26 cellular contexts compared by ENCODE assay signal in the genomic region with DNA sequence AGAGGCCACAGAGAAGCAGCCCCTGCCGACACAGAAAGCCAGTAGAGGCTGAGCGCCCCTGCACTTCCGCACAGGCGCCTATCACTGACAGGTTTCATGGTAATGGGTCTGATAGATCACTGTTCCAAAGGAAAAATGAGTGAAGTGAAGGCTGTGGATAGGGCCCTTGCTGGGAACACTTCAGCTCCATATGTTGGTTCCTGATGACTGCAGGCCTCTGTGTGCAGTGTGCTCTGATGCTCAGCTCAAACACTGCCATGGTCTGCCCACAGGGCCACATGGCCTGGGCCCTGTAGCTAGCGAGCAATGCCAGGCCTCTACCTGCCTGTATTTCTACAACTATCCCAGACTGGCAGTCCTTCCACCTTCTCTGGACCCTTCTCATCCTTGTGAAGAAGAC.
"Had no signal": no experiment of that assay in that cellular context is flagged by ENCODE, and none has a peak within 500 bp of the region (broad histone marks: within the 10 kb centered on the region; RNA-seq: fewer than 3 reads in every experiment).

No MANE protein-coding gene starts in this region.

- H3K9me3 ChIP-seq: gastrocnemius medialis, heart left ventricle, left lung, mucosa of descending colon, right lobe of liver, thoracic aorta, transverse colon, vagina had no signal

- DNase-seq: effector CD4-positive, alpha-beta T cell; foreskin fibroblast; gastrocnemius medialis; hippocampal formation; left cardiac atrium; left lung; mesenchymal stem cell; mucosa of descending colon; naive B cell; right lobe of liver; small intestine; stimulated activated CD4-positive, alpha-beta T cell treated with anti-CD3 and anti-CD28 coated beads, Interleukin-1b, Interleukin-23, amount 100 ng/mL, for 48 hours; stimulated activated CD4-positive, alpha-beta T cell treated with anti-CD3 and anti-CD28 coated beads, Interleukin-4, amount 100 ng/mL, for 24 hours; stimulated activated naive CD8-positive, alpha-beta T cell treated with anti-CD3 and anti-CD28 coated beads, Interleukin-15, Interleukin-2, amounts not matched to agents 100 U/mL and 50 U/mL, for 24 hours; transverse colon had no signal

- H3K27me3 ChIP-seq: dorsolateral prefrontal cortex, gastrocnemius medialis, heart left ventricle, left lung, right lobe of liver, transverse colon, vagina had no signal

- H3K4me1 Mint-ChIP-seq: mesothelial cell of epicardium, neural crest cell had no signal

- H3K27ac ChIP-seq: epithelial cell of prostate, heart left ventricle, left lung, parathyroid adenoma, right lobe of liver, thoracic aorta, transverse colon, vagina had no signal

- H3K9me3 Mint-ChIP-seq: mesothelial cell of epicardium; naive B cell; natural killer cell treated with Interleukin-12 subunit alpha and Interleukin-12 subunit beta and Interleukin-15 and Interleukin-18, amount 100 ng/mL, for 72 hours; neural crest cell; stimulated activated memory B cell treated with anti-CD40 and anti-IgM and Interleukin-4, amounts not matched to agents 10 μg/mL and 1 μg/mL and 100 μg/mL, for 72 hours had no signal

- H3K27ac Mint-ChIP-seq: mesothelial cell of epicardium; natural killer cell treated with Interleukin-12 subunit alpha and Interleukin-12 subunit beta and Interleukin-15 and Interleukin-18, amount 100 ng/mL, for 72 hours; progenitor cell of endocrine pancreas; stimulated activated memory B cell treated with anti-CD40 and anti-IgM and Interleukin-4, amounts not matched to agents 10 μg/mL and 1 μg/mL and 100 μg/mL, for 72 hours had no signal

- H3K4me3 ChIP-seq: dorsolateral prefrontal cortex, gastrocnemius medialis, heart left ventricle, left lung, mucosa of descending colon, right lobe of liver, thoracic aorta, transverse colon, vagina had no signal

- H3K4me1 ChIP-seq: heart left ventricle, left lung, parathyroid adenoma, right lobe of liver, transverse colon, vagina had no signal

- H3K4me3 Mint-ChIP-seq: mesothelial cell of epicardium; naive B cell; natural killer cell treated with Interleukin-12 subunit alpha and Interleukin-12 subunit beta and Interleukin-15 and Interleukin-18, amount 100 ng/mL, for 72 hours; neural crest cell; stimulated activated memory B cell treated with anti-CD40 and anti-IgM and Interleukin-4, amounts not matched to agents 10 μg/mL and 1 μg/mL and 100 μg/mL, for 72 hours had no signal

- ATAC-seq: gastrocnemius medialis; left cardiac atrium; left lung; mucosa of descending colon; natural killer cell treated with Interleukin-12 subunit alpha and Interleukin-12 subunit beta and Interleukin-15 and Interleukin-18, amount 100 ng/mL, for 72 hours; stimulated activated memory B cell treated with anti-CD40 and anti-IgM and Interleukin-4, amounts not matched to agents 10 μg/mL and 1 μg/mL and 100 μg/mL, for 72 hours; stimulated activated naive CD8-positive, alpha-beta T cell treated with anti-CD3 and anti-CD28 coated beads, Interleukin-15, Interleukin-2, amounts not matched to agents 100 U/mL and 50 U/mL, for 24 hours had no signal

- H3K27me3 Mint-ChIP-seq: naive B cell; natural killer cell treated with Interleukin-12 subunit alpha and Interleukin-12 subunit beta and Interleukin-15 and Interleukin-18, amount 100 ng/mL, for 72 hours; progenitor cell of endocrine pancreas; stimulated activated memory B cell treated with anti-CD40 and anti-IgM and Interleukin-4, amounts not matched to agents 10 μg/mL and 1 μg/mL and 100 μg/mL, for 72 hours had no signal
